ENCODE assay signal across 31 cellular contexts in genomic region chr1:43354471-43354870, GRCh38. TPM values are rescaled to one million over a fixed set of nuclear protein-coding genes. Genes with fewer than 3 reads are reported as not detected.
"Had no signal": no experiment of that assay in that cellular context is flagged by ENCODE, and none has a peak within 500 bp of the region (broad histone marks: within the 10 kb centered on the region; RNA-seq: fewer than 3 reads in every experiment).

No MANE protein-coding gene starts in this region.

- H3K36me3 ChIP-seq: cardiac muscle cell, colonic mucosa, neutrophil, ovary, sigmoid colon, tibial artery, upper lobe of right lung had no signal

- H3K9me3 ChIP-seq: colonic mucosa, neutrophil, ovary, sigmoid colon, tibial artery, upper lobe of right lung had no signal

- H3K27ac ChIP-seq: cardiac muscle cell, colonic mucosa, neutrophil, ovary, sigmoid colon, tibial artery, upper lobe of right lung had no signal

- H3K27me3 Mint-ChIP-seq: activated B cell treated with CpG ODN at 0.5 μM for 24 hours; activated CD8-positive, alpha-beta memory T cell treated with anti-CD3 and anti-CD28 coated beads, Interleukin-2, amount 10 ng/mL, durations not matched to agents 7 days and 5 days; activated naive CD8-positive, alpha-beta T cell; progenitor cell of endocrine pancreas; stimulated activated naive CD8-positive, alpha-beta T cell treated with anti-CD3 and anti-CD28 coated beads, Interleukin-15, amount 100 ng/mL, for 72 hours had no signal

- H3K27ac Mint-ChIP-seq: activated B cell treated with CpG ODN at 0.5 μM for 24 hours; activated CD8-positive, alpha-beta memory T cell treated with anti-CD3 and anti-CD28 coated beads, Interleukin-2, amount 10 ng/mL, durations not matched to agents 7 days and 5 days; activated CD8-positive, alpha-beta T cell treated with anti-CD3 and anti-CD28 coated beads, Interleukin-2, amount 10 ng/mL, durations not matched to agents 7 days and 5 days; activated naive CD8-positive, alpha-beta T cell; activated T-cell treated with anti-CD3 and anti-CD28 coated beads, Interleukin-2, amount 50 U/mL, for 72 hours; nephron; progenitor cell of endocrine pancreas; stimulated activated effector memory CD8-positive, alpha-beta T cell treated with anti-CD3 and anti-CD28 coated beads, Interleukin-12 subunit alpha, Interleukin-12 subunit beta, amount 100 ng/mL, for 72 hours; stimulated activated naive CD8-positive, alpha-beta T cell treated with anti-CD3 and anti-CD28 coated beads, Interleukin-15, amount 100 ng/mL, for 72 hours had no signal

- H3K4me3 Mint-ChIP-seq: activated B cell treated with CpG ODN at 0.5 μM for 24 hours; activated CD8-positive, alpha-beta memory T cell treated with anti-CD3 and anti-CD28 coated beads, Interleukin-2, amount 10 ng/mL, durations not matched to agents 7 days and 5 days; activated CD8-positive, alpha-beta T cell treated with anti-CD3 and anti-CD28 coated beads, Interleukin-2, amount 10 ng/mL, durations not matched to agents 7 days and 5 days; activated naive CD8-positive, alpha-beta T cell; activated T-cell treated with anti-CD3 and anti-CD28 coated beads, Interleukin-2, amount 50 U/mL, for 72 hours; stimulated activated effector memory CD8-positive, alpha-beta T cell treated with anti-CD3 and anti-CD28 coated beads, Interleukin-12 subunit alpha, Interleukin-12 subunit beta, amount 100 ng/mL, for 72 hours; stimulated activated naive CD8-positive, alpha-beta T cell treated with anti-CD3 and anti-CD28 coated beads, Interleukin-15, amount 100 ng/mL, for 72 hours had no signal

- H3K4me3 ChIP-seq: cardiac muscle cell, colonic mucosa, ovary, sigmoid colon, tibial artery, upper lobe of right lung had no signal

- H3K9me3 Mint-ChIP-seq: activated B cell treated with CpG ODN at 0.5 μM for 24 hours; activated T-cell treated with anti-CD3 and anti-CD28 coated beads, Interleukin-2, amount 50 U/mL, for 72 hours; nephron; stimulated activated effector memory CD8-positive, alpha-beta T cell treated with anti-CD3 and anti-CD28 coated beads, Interleukin-12 subunit alpha, Interleukin-12 subunit beta, amount 100 ng/mL, for 72 hours; stimulated activated naive CD8-positive, alpha-beta T cell treated with anti-CD3 and anti-CD28 coated beads, Interleukin-15, amount 100 ng/mL, for 72 hours had no signal

- DNase-seq: activated B cell treated with CpG ODN at 0.5 μM for 24 hours; activated CD8-positive, alpha-beta memory T cell treated with anti-CD3 and anti-CD28 coated beads, Interleukin-2, amount 10 ng/mL, durations not matched to agents 7 days and 5 days; activated CD8-positive, alpha-beta T cell treated with anti-CD3 and anti-CD28 coated beads, Interleukin-2, amount 10 ng/mL, durations not matched to agents 7 days and 5 days; activated naive CD4-positive, alpha-beta T cell treated with Interleukin-2 at 50 U/mL for 16 hours; activated T-cell treated with anti-CD3 and anti-CD28 coated beads for 4 hours; activated T-cell treated with anti-CD3 and anti-CD28 coated beads, Interleukin-2, amount 50 U/mL, for 72 hours; cerebellar nuclear complex; colonic mucosa; effector memory CD4-positive, alpha-beta T cell; head of caudate nucleus; hippocampal formation; left cardiac atrium; mammary epithelial cell; ovary; retina; sigmoid colon; small intestine; stimulated activated CD4-positive, alpha-beta T cell treated with anti-CD3 and anti-CD28 coated beads, Interleukin-4, amount 100 ng/mL, for 24 hours; stimulated activated naive CD8-positive, alpha-beta T cell treated with anti-CD3 and anti-CD28 coated beads, Interleukin-15, amount 100 ng/mL, for 72 hours; T-helper 2 cell; tibial artery; upper lobe of right lung had no signal

- ATAC-seq: activated CD8-positive, alpha-beta memory T cell treated with anti-CD3 and anti-CD28 coated beads, Interleukin-2, amount 10 ng/mL, durations not matched to agents 7 days and 5 days; activated CD8-positive, alpha-beta T cell treated with anti-CD3 and anti-CD28 coated beads, Interleukin-2, amount 10 ng/mL, durations not matched to agents 7 days and 5 days; activated T-cell treated with anti-CD3 and anti-CD28 coated beads, Interleukin-2, amount 50 U/mL, for 72 hours; left cardiac atrium; stimulated activated effector memory CD8-positive, alpha-beta T cell treated with anti-CD3 and anti-CD28 coated beads, Interleukin-12 subunit alpha, Interleukin-12 subunit beta, amount 100 ng/mL, for 72 hours; stimulated activated naive CD8-positive, alpha-beta T cell treated with anti-CD3 and anti-CD28 coated beads, Interleukin-15, amount 100 ng/mL, for 72 hours; upper lobe of right lung had no signal

- H3K27me3 ChIP-seq: cardiac muscle cell, colonic mucosa, neutrophil, ovary, sigmoid colon, tibial artery, upper lobe of right lung had no signal

RNA-seq across cellular contexts. Expression of gene MPL, which starts 16.9 kb away (rescaled TPM):
- total RNA-seq: activated B cell treated with CpG ODN at 0.5 μM for 24 hours; activated CD8-positive, alpha-beta memory T cell treated with anti-CD3 and anti-CD28 coated beads, Interleukin-2, amount 10 ng/mL, durations not matched to agents 7 days and 5 days; activated CD8-positive, alpha-beta T cell treated with anti-CD3 and anti-CD28 coated beads, Interleukin-2, amount 10 ng/mL, durations not matched to agents 7 days and 5 days; activated T-cell treated with anti-CD3 and anti-CD28 coated beads, Interleukin-2, amount 50 U/mL, for 72 hours; cardiac muscle cell; epithelial cell of proximal tubule; mucosa of gallbladder; sigmoid colon had no signal
- polyA plus RNA-seq: cardiac muscle cell, keratinocyte, sigmoid colon, small intestine had no signal
